8 cellular contexts compared by ENCODE assay signal in genomic region chr1:109547412-109548320, GRCh38. TPM values are rescaled to one million over a fixed set of nuclear protein-coding genes. Genes with fewer than 3 reads are reported as not detected.
DNase-seq lines count a peak whose midpoint lies in the region; ATAC-seq and TF ChIP-seq lines count a peak whose summit lies in the region.

No MANE protein-coding gene starts in this region.

- H3K27me3 Mint-ChIP-seq in T-helper 2 cell treated with Interferon-gamma antibody and Interleukin-4, amounts not matched to agents 5 μg/mL and 100 μg/mL, for 36 hours (ENCODE audit: low read depth) = no peaks in the 10 kb centered on the region
- H3K27me3 Mint-ChIP-seq in nephron progenitor cell (ENCODE audit: low read depth, poor library complexity) = peaks cover 16% of the 10 kb centered on the region

- POLR2A ChIA-PET in GM10248 (lab: Yijun Ruan, JAX) = interaction anchor here (1.1 to 1.7 kb wide), 7 partner anchors 14 to 122 kb away, joined by 4 to 6 read pairs (median 5); partner anchors contain the start of gene PSMA5

- no peaks in the 10 kb centered on the region for H3K36me3 ChIP-seq in esophagus (ENCODE audit: control insufficient read depth in 2 of 2, insufficient read depth in 2 of 2, low read length in 1 of 2)

- peak overlapping the region; percentile 71 to 83 for H3K4me3 ChIP-seq in esophagus (ENCODE audit: low read depth in 1 of 2, low read length in 2 of 2)

- H3K9me3 Mint-ChIP-seq in T-helper 2 cell treated with Interferon-gamma antibody and Interleukin-4, amounts not matched to agents 5 μg/mL and 100 μg/mL, for 36 hours = no peaks in the 10 kb centered on the region
- H3K9me3 Mint-ChIP-seq in nephron progenitor cell = no peaks in the 10 kb centered on the region

- no peaks in the 10 kb centered on the region for H3K9me3 ChIP-seq in esophagus (ENCODE audit: control insufficient read depth in 2 of 2, insufficient read depth in 1 of 2, low read depth in 1 of 2, low read length in 1 of 2)

- TF ChIP-seq CTCF in GM10248 (IDR thresholded peaks at IDR 0.05; ENCODE audit: control extremely low read depth, extremely low read depth, low read depth, missing control alignments) (no peak), nephron progenitor cell (IDR thresholded peaks at IDR 0.05) (no peak)

- DNase-seq in GM10248 (ENCODE audit: extremely low spot score) = peak; percentile 12
- DNase-seq in T-helper 2 cell treated with Interferon-gamma antibody and Interleukin-4, amounts not matched to agents 5 μg/mL and 100 μg/mL, for 36 hours (ENCODE audit: low spot score) = no peak
- DNase-seq in nephron progenitor cell = peak; percentile 21
- DNase-seq in NCI-H1930 (lab: John Stamatoyannopoulos, UW) = no peak
- DNase-seq in NCI-H526 treated with DMSO at 0.1 percent for 48 hours (lab: John Stamatoyannopoulos, UW) = no peak

- H3K4me1 ChIP-seq in esophagus (ENCODE audit: control insufficient read depth in 2 of 2, insufficient read depth in 2 of 2, low read length in 1 of 2) = no peaks in the 10 kb centered on the region

- ATAC-seq in HG02938 (IDR thresholded peaks at IDR 0.05; ENCODE audit: unreplicated experiment) (peak; percentile 5), GM18517 (IDR thresholded peaks at IDR 0.05; ENCODE audit: unreplicated experiment) (no peak)

- CTCF ChIA-PET in GM10248 (lab: Yijun Ruan, JAX) = interaction anchor here (1.0 to 26.3 kb wide), 25 partner anchors 8 to 437 kb away, joined by 3 to 1898 read pairs (median 8); partner anchors contain the start of genes AHCYL1, AMIGO1, AMPD2 and ATXN7L2

- H3K27ac ChIP-seq in esophagus (ENCODE audit: low read depth in 2 of 2, low read length in 1 of 2) = peak overlapping the region; percentile 96 to 97

- peaks cover 13% of the 10 kb centered on the region for H3K36me3 Mint-ChIP-seq in T-helper 2 cell treated with Interferon-gamma antibody and Interleukin-4, amounts not matched to agents 5 μg/mL and 100 μg/mL, for 36 hours (ENCODE audit: low read depth)
- peaks cover 4% of the 10 kb centered on the region for H3K36me3 Mint-ChIP-seq in nephron progenitor cell (ENCODE audit: low read depth)

- WGBS in esophagus, 2 donors = 7 to 8% methylated on average over 22 of the region's 22 CpGs

- peaks cover 31% of the 10 kb centered on the region for H3K4me1 Mint-ChIP-seq in T-helper 2 cell treated with Interferon-gamma antibody and Interleukin-4, amounts not matched to agents 5 μg/mL and 100 μg/mL, for 36 hours (ENCODE audit: low read depth)
- peaks cover 41% of the 10 kb centered on the region for H3K4me1 Mint-ChIP-seq in nephron progenitor cell

- no peaks in the 10 kb centered on the region for H3K27me3 ChIP-seq in esophagus (ENCODE audit: control insufficient read depth in 1 of 2, insufficient read depth in 2 of 2, low read length in 2 of 2)

- H3K4me3 Mint-ChIP-seq in T-helper 2 cell treated with Interferon-gamma antibody and Interleukin-4, amounts not matched to agents 5 μg/mL and 100 μg/mL, for 36 hours = peak overlapping the region; percentile 98
- peak overlapping the region; percentile 96 for H3K4me3 Mint-ChIP-seq in nephron progenitor cell

- peak overlapping the region; percentile 99 for H3K27ac Mint-ChIP-seq in T-helper 2 cell treated with Interferon-gamma antibody and Interleukin-4, amounts not matched to agents 5 μg/mL and 100 μg/mL, for 36 hours
- H3K27ac Mint-ChIP-seq in nephron progenitor cell = peak overlapping the region; percentile 98

RNA-seq across cellular contexts. Expression of gene GNAI3, which starts 0.7 kb away (rescaled TPM):
- polyA plus RNA-seq in esophagus = 1 to 10 TPM; 3.5 to 6.8 TPM

RNA-seq across cellular contexts. Expression of gene GPR61, which starts 8.0 kb away (rescaled TPM):
- polyA plus RNA-seq in esophagus = under 1 TPM in 1 of 2 donors, not detected in 1; 0.06 TPM

RNA-seq across cellular contexts. Expression of gene AMIGO1, which starts 38.1 kb away (rescaled TPM):
- polyA plus RNA-seq in esophagus = 1 to 10 TPM in 1 of 2 donors, under 1 TPM in 1; 0.71 to 1.6 TPM

RNA-seq across cellular contexts. Expression of gene CYB561D1, which starts 53.8 kb away (rescaled TPM):
- polyA plus RNA-seq in esophagus = 1 to 10 TPM; 3.7 to 4.8 TPM

Comparison
In these comparisons a context has a peak if more than half of its experiments do, and no peak if none do; other contexts are left out.
1. DNase-seq: peak in GM10248 (single experiment) and nephron progenitor cell (single experiment); none in T-helper 2 cell treated with Interferon-gamma antibody and Interleukin-4, amounts not matched to agents 5 μg/mL and 100 μg/mL, for 36 hours (single experiment), NCI-H1930 (0 of 2) and NCI-H526 treated with DMSO at 0.1 percent for 48 hours (single experiment).